In the genomic region with DNA sequence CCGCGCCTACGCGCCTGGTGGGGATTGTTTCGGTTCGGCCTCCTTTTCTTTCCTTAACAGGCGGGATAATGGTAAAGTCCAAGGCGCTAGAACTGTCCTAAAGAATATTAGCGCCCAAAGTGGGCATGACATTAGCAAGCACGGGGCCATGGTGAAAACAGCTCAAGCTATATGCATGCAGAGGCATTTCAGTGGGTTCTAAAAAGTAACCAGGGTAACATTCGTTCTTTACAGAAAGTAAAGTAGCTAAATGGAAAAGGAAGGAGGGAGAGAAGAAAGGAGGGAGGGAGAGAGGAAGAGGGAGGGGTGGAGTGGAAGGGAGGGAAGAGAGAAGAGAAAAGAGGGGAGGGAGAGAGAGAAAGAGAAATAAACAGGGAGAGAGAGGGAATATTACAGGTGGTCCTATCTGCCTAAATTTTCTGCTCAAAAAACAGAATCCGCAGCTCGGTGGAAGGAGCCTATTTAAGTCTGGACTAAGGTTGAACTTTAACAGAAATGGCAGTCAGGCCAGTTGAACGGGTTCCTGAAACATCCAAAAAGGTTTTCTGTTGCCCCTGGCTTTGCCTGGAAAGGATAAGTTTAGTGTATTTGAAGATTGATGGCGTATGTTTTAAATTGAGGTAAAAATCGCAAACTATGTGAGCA, we compare ENCODE assay signal across 14 cellular contexts. TPM values are rescaled to one million over a fixed set of nuclear protein-coding genes. Genes with fewer than 3 reads are reported as not detected.
DNase-seq lines count a peak whose midpoint lies in the region; ATAC-seq and TF ChIP-seq lines count a peak whose summit lies in the region.
"Had no signal": no experiment of that assay in that cellular context is flagged by ENCODE, and none has a peak within 500 bp of the region (broad histone marks: within the 10 kb centered on the region; RNA-seq: fewer than 3 reads in every experiment).

No MANE protein-coding gene starts in this region.

- no peak for ATAC-seq in GM21447 (IDR thresholded peaks at IDR 0.05; ENCODE audit: unreplicated experiment)
- ATAC-seq: heart left ventricle had no signal

- no peaks in the 10 kb centered on the region for H3K79me2 ChIP-seq in Karpas-422 (ENCODE audit: low read length)

- H3K9me3 Mint-ChIP-seq in CD4-positive, alpha-beta memory T cell: peaks cover 0 to 38% (median 13%) of the 10 kb centered on the region in 8 donors
- H3K9me3 Mint-ChIP-seq in IgD-negative memory B cell: peaks cover 0 to 8% (median 0%) of the 10 kb centered on the region in 3 donors
- H3K9me3 Mint-ChIP-seq in endodermal cell: peaks cover 1% of the 10 kb centered on the region
- H3K9me3 Mint-ChIP-seq in neural crest cell: no peaks in the 10 kb centered on the region

- H4K20me1 ChIP-seq in Karpas-422 (ENCODE audit: insufficient read depth, low read depth, low read length): no peaks in the 10 kb centered on the region

- H3K9me2 ChIP-seq in Karpas-422 (replicated peaks; ENCODE audit: insufficient read depth, low read length): no peaks in the 10 kb centered on the region

- H3K9ac ChIP-seq in endodermal cell (ENCODE audit: extremely low read depth, low read length, poor library complexity, severe bottlenecking) (no peak overlapping the region), Karpas-422 (ENCODE audit: low read length) (no peak overlapping the region)

- no peak overlapping the region for H3K27ac Mint-ChIP-seq in CD4-positive, alpha-beta memory T cell
- H3K27ac Mint-ChIP-seq in IgD-negative memory B cell (peak overlapping the region in 1 of 3 donors; percentile 61), endodermal cell (no peak overlapping the region), neural crest cell (ENCODE audit: unreplicated experiment) (peak overlapping the region; percentile 99)

- H3K4me2 ChIP-seq in Karpas-422 (ENCODE audit: low read depth, low read length, poor library complexity, severe bottlenecking): no peak overlapping the region

- TF ChIP-seq CTCF in endodermal cell (conservative IDR thresholded peaks at IDR 0.05) (no peak), neural crest cell (conservative IDR thresholded peaks at IDR 0.05) (no peak)

- H3K9me3 ChIP-seq in CD4-positive, alpha-beta memory T cell (ENCODE audit: control insufficient read depth in 1 of 2, low read length in 2 of 2): no peaks in the 10 kb centered on the region
- H3K9me3 ChIP-seq in endodermal cell (ENCODE audit: control insufficient read depth, low read length) (no peaks in the 10 kb centered on the region), Karpas-422 (ENCODE audit: low read length) (no peaks in the 10 kb centered on the region)
- H3K9me3 ChIP-seq: heart left ventricle, spleen had no signal

- H3K4me1 ChIP-seq in CD4-positive, alpha-beta memory T cell (ENCODE audit: insufficient read depth, low read length): peaks cover 7% of the 10 kb centered on the region
- H3K4me1 ChIP-seq in endodermal cell (ENCODE audit: control insufficient read depth, insufficient read depth, low read length): no peaks in the 10 kb centered on the region
- peaks cover 3% of the 10 kb centered on the region; the same call in 1 of the 2 replicates for H3K4me1 ChIP-seq in Karpas-422 (ENCODE audit: low read length)

- peak overlapping the region in 5 of 8 donors; percentile 15 to 75 (median 40) for H3K4me3 Mint-ChIP-seq in CD4-positive, alpha-beta memory T cell
- H3K4me3 Mint-ChIP-seq in IgD-negative memory B cell: peak overlapping the region in 3 of 4 donors; percentile 46 to 72 (median 51)
- H3K4me3 Mint-ChIP-seq in endodermal cell: peak overlapping the region; percentile 42
- H3K4me3 Mint-ChIP-seq in neural crest cell: peak overlapping the region; percentile 96

- POLR2A ChIA-PET in CD4-positive, alpha-beta memory T cell (lab: Charles Lee; ENCODE audit: partially characterized antibody): no interaction called here

- H3K36me3 Mint-ChIP-seq in CD4-positive, alpha-beta memory T cell: peaks cover 0 to 10% of the 10 kb centered on the region in 2 donors
- no peaks in the 10 kb centered on the region for H3K36me3 Mint-ChIP-seq in IgD-negative memory B cell
- no peaks in the 10 kb centered on the region for H3K36me3 Mint-ChIP-seq in endodermal cell (ENCODE audit: low read depth)
- peaks cover 42% of the 10 kb centered on the region for H3K36me3 Mint-ChIP-seq in neural crest cell (ENCODE audit: low read depth)

- CTCF ChIA-PET in CD4-positive, alpha-beta memory T cell (lab: Charles Lee; ENCODE audit: partially characterized antibody): no interaction called here

- H2AFZ ChIP-seq in Karpas-422 (ENCODE audit: low read length): no peak overlapping the region

- H3K27ac ChIP-seq in CD4-positive, alpha-beta memory T cell (ENCODE audit: low read depth, low read length): no peak overlapping the region
- H3K27ac ChIP-seq in endodermal cell (ENCODE audit: low read depth, low read length): no peak overlapping the region
- no peak overlapping the region for H3K27ac ChIP-seq in Karpas-422 (ENCODE audit: low read length)
- H3K27ac ChIP-seq: heart left ventricle, spleen had no signal

- WGBS in endodermal cell (ENCODE audit: insufficient coverage in 1 of 2, insufficient read length in 1 of 2), 2 experiments: 2 to 3% methylated on average over 7 to 16 of the region's 16 CpGs

- no peak for DNase-seq in CD4-positive, alpha-beta memory T cell
- DNase-seq in endodermal cell (no peak), neural crest cell (ENCODE audit: low read depth, low spot score) (no peak), H7 (no peak), Karpas-422 (no peak), NK-92 (lab: John Stamatoyannopoulos, UW; ENCODE audit: unreplicated experiment) (no peak)
- DNase-seq: effector CD4-positive, alpha-beta T cell; heart left ventricle; spleen; stimulated activated CD8-positive, alpha-beta memory T cell treated with anti-CD3 and anti-CD28 coated beads, Interleukin-4, amount 100 ng/mL, for 48 hours; T-helper 2 cell had no signal

- H3K27me3 ChIP-seq in CD4-positive, alpha-beta memory T cell (ENCODE audit: insufficient read depth, low read length): peaks cover 9% of the 10 kb centered on the region
- H3K27me3 ChIP-seq in endodermal cell (ENCODE audit: control insufficient read depth, insufficient read depth, low read length, poor library complexity, severe bottlenecking) (peaks cover 100% of the 10 kb centered on the region), H7 (ENCODE audit: control insufficient read depth, insufficient read depth, low read length) (peaks cover 96% of the 10 kb centered on the region), Karpas-422 (ENCODE audit: low read length) (no peaks in the 10 kb centered on the region)

- intact Hi-C loops in CD4-positive, alpha-beta memory T cell (cut with micrococcal nuclease): no loop called here

- peaks cover 8 to 22% (median 16%) of the 10 kb centered on the region in 4 donors for H3K4me1 Mint-ChIP-seq in CD4-positive, alpha-beta memory T cell
- peaks cover 7 to 28% (median 14%) of the 10 kb centered on the region in 3 donors for H3K4me1 Mint-ChIP-seq in IgD-negative memory B cell
- peaks cover 42% of the 10 kb centered on the region for H3K4me1 Mint-ChIP-seq in endodermal cell
- peaks cover 75% of the 10 kb centered on the region for H3K4me1 Mint-ChIP-seq in neural crest cell

- H3K4me3 ChIP-seq in CD4-positive, alpha-beta memory T cell (ENCODE audit: low read length in 2 of 2): no peak overlapping the region
- H3K4me3 ChIP-seq in endodermal cell (ENCODE audit: low read length): peak overlapping the region; percentile 42
- H3K4me3 ChIP-seq in H7 (ENCODE audit: insufficient read depth, low read depth, low read length): no peak overlapping the region; the same call in 1 of the 2 replicates
- no peak overlapping the region for H3K4me3 ChIP-seq in Karpas-422 (ENCODE audit: low read length)

- peaks cover 57 to 76% of the 10 kb centered on the region in 2 donors for H3K27me3 Mint-ChIP-seq in CD4-positive, alpha-beta memory T cell
- H3K27me3 Mint-ChIP-seq in IgD-negative memory B cell (peaks cover 65% of the 10 kb centered on the region), endodermal cell (ENCODE audit: insufficient read depth) (peaks cover 97% of the 10 kb centered on the region), neural crest cell (ENCODE audit: low read depth) (peaks cover 95% of the 10 kb centered on the region)

- no peaks in the 10 kb centered on the region for H3K36me3 ChIP-seq in CD4-positive, alpha-beta memory T cell (ENCODE audit: insufficient read depth, low read length)
- H3K36me3 ChIP-seq in endodermal cell (ENCODE audit: control insufficient read depth, insufficient read depth, low read length): no peaks in the 10 kb centered on the region
- H3K36me3 ChIP-seq in H7 (replicated peaks; ENCODE audit: control insufficient read depth, insufficient read depth, low read length): no peaks in the 10 kb centered on the region
- H3K36me3 ChIP-seq in Karpas-422 (ENCODE audit: insufficient read depth, low read length): no peaks in the 10 kb centered on the region
- H3K36me3 ChIP-seq: heart left ventricle, spleen had no signal

RNA-seq across cellular contexts. Expression of a gene that starts 2.0 kb away (rescaled TPM):
- total RNA-seq in CD4-positive, alpha-beta memory T cell: not detected
- polyA plus RNA-seq in CD4-positive, alpha-beta memory T cell: not detected
- polyA plus RNA-seq in IgD-negative memory B cell: not detected
- total RNA-seq in endodermal cell (not detected), neural crest cell (66.1 and 73.3 TPM in 2 replicates)
- 42.1 TPM for polyA plus RNA-seq in endodermal cell (2013, experiment 1 of 2)
- 36.6 TPM for polyA plus RNA-seq in endodermal cell (2013, experiment 2 of 2)
- not detected in 2 replicates for total RNA-seq in H7 (2014; rRNA removed; shearing (Covaris generic))
- not detected in 2 replicates for total RNA-seq in Karpas-422 (2014; rRNA removed; shearing (Covaris generic); ENCODE audit: low replicate concordance)
- total RNA-seq: heart left ventricle, mucosa of gallbladder, spleen had no signal
- polyA plus RNA-seq: heart left ventricle, spleen had no signal

Comparison
In these comparisons a context has a peak if more than half of its experiments do, and no peak if none do; other contexts are left out.
1. H3K4me3 Mint-ChIP-seq: peak in every context shown above with its lines; median percentile 96 in neural crest cell; 51 in IgD-negative memory B cell; 42 in endodermal cell; 40 in CD4-positive, alpha-beta memory T cell.
2. RNA of a gene that starts 2.0 kb away (total RNA-seq): 66.1 to 73.3 TPM in neural crest cell; not detected in CD4-positive, alpha-beta memory T cell, not detected in endodermal cell, not detected in H7 and not detected in Karpas-422; every median in the first group is over 10 times any median in the second.